Comparison of ENCODE assay signal across 7 cellular contexts in the genomic region with DNA sequence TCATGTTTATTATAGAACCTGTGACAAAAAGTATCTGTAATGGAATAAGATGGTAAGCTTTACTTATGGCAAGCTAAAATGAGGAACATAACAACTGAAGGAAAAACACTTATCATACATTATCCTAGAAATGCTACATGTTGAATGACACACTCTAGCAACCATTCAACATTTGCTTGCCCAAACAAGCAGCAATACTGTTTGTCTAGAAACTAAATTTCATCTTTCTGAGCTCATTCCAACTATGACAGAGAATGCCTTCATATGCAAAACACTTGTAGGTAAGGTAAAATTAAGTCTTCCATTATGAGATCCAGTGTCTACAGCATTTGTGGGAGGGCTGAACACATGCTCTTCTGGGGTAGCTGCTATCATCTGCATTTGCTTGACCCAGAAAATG.
"Had no signal": no experiment of that assay in that cellular context is flagged by ENCODE, and none has a peak within 500 bp of the region (broad histone marks: within the 10 kb centered on the region; RNA-seq: fewer than 3 reads in every experiment).

No MANE protein-coding gene starts in this region.

- H3K9me3 ChIP-seq: HAP-1 had no signal

- DNase-seq: GM23248, GOT3, H7, HFFc6 had no signal

- H3K4me3 ChIP-seq: GM23248, HAP-1 had no signal

- H3K4me1 ChIP-seq: HAP-1 had no signal

- H3K27ac ChIP-seq: GM23248 had no signal

- FAIRE-seq: HepG2 had no signal

- H3K9ac ChIP-seq: GM23248 had no signal

- ATAC-seq: HCT116, HepG2 had no signal

- H2AFZ ChIP-seq: GM23248 had no signal

- H3K36me3 ChIP-seq: HAP-1 had no signal
